8 cellular contexts compared by ENCODE assay signal in genomic region chr1:160193091-160193819, GRCh38. TPM values are rescaled to one million over a fixed set of nuclear protein-coding genes. Genes with fewer than 3 reads are reported as not detected.
A peak's percentile ranks its signal among the peaks of the same experiment; 100 is the strongest.
DNase-seq lines count a peak whose midpoint lies in the region; ATAC-seq and TF ChIP-seq lines count a peak whose summit lies in the region.

No MANE protein-coding gene starts in this region.

- no peaks in the 10 kb centered on the region for H3F3A ChIP-seq in Loucy (ENCODE audit: low read depth)

- no peaks in the 10 kb centered on the region for H3K9me2 ChIP-seq in Loucy (replicated peaks; ENCODE audit: low read depth, low read length)

- H3K4me2 ChIP-seq in Loucy (ENCODE audit: low read depth, low read length, poor library complexity, severe bottlenecking) = no peak overlapping the region

- no peak overlapping the region for H3K4me3 Mint-ChIP-seq in activated T-helper 2 cell treated with anti-CD3 and anti-CD28 coated beads, Interferon-gamma antibody, Interleukin-2, Interleukin-4, amounts not matched to agents 10 μg/mL and 5 μg/mL and 100 μg/mL, durations not matched to agents 14 hours and 24 hours and 36 hours (ENCODE audit: low read depth)
- H3K4me3 Mint-ChIP-seq in nephron progenitor cell = no peak overlapping the region

- no peak overlapping the region for H3K27ac Mint-ChIP-seq in activated T-helper 2 cell treated with anti-CD3 and anti-CD28 coated beads, Interferon-gamma antibody, Interleukin-2, Interleukin-4, amounts not matched to agents 10 μg/mL and 5 μg/mL and 100 μg/mL, durations not matched to agents 14 hours and 24 hours and 36 hours
- H3K27ac Mint-ChIP-seq in nephron progenitor cell = no peak overlapping the region

- H3K4me3 ChIP-seq in AG04449 (ENCODE audit: low read depth, low read length) (no peak overlapping the region), Loucy (ENCODE audit: low read length, poor library complexity, severe bottlenecking) (no peak overlapping the region), fibroblast of villous mesenchyme (ENCODE audit: low read depth, low read length) (no peak overlapping the region)

- H3K36me3 ChIP-seq in Loucy (ENCODE audit: insufficient read depth, low read length) = no peaks in the 10 kb centered on the region

- no peaks in the 10 kb centered on the region for H3K9me3 ChIP-seq in Loucy (ENCODE audit: insufficient read depth, low read depth, low read length)

- no peaks in the 10 kb centered on the region for H3K4me1 ChIP-seq in Loucy (ENCODE audit: insufficient read depth, low read length, poor library complexity, severe bottlenecking)

- H3K36me3 Mint-ChIP-seq in activated T-helper 2 cell treated with anti-CD3 and anti-CD28 coated beads, Interferon-gamma antibody, Interleukin-2, Interleukin-4, amounts not matched to agents 10 μg/mL and 5 μg/mL and 100 μg/mL, durations not matched to agents 14 hours and 24 hours and 36 hours (ENCODE audit: low read depth) = no peaks in the 10 kb centered on the region
- no peaks in the 10 kb centered on the region for H3K36me3 Mint-ChIP-seq in nephron progenitor cell (ENCODE audit: low read depth)

- CTCF ChIA-PET in AG04449 (lab: Yijun Ruan, JAX) (interaction anchor here (0.6 to 8.5 kb wide), 69 partner anchors 12 to 262 kb away, joined by 3 to 214 read pairs (median 5); partner anchors contain the start of genes DCAF8, IGSF8, PEA15 and PEX19), RWPE1 (lab: Yijun Ruan, JAX) (interaction anchor here (0.6 to 2.4 kb wide), 23 partner anchors 9 to 218 kb away, joined by 3 to 30 read pairs (median 4); no protein-coding TSS in a partner anchor)

- H3K9me3 Mint-ChIP-seq in activated T-helper 2 cell treated with anti-CD3 and anti-CD28 coated beads, Interferon-gamma antibody, Interleukin-2, Interleukin-4, amounts not matched to agents 10 μg/mL and 5 μg/mL and 100 μg/mL, durations not matched to agents 14 hours and 24 hours and 36 hours = no peaks in the 10 kb centered on the region
- no peaks in the 10 kb centered on the region for H3K9me3 Mint-ChIP-seq in nephron progenitor cell

- no peak overlapping the region for H3K27ac ChIP-seq in RWPE1

- DNase-seq in AG04449 (ENCODE audit: low read depth, low spot score) (peak; percentile 33), RWPE1 (ENCODE audit: low spot score) (peak; percentile 79), fibroblast of villous mesenchyme (ENCODE audit: low read depth) (peak; percentile 88), nephron progenitor cell (peak; percentile 94)
- DNase-seq in activated T-helper 2 cell treated with anti-CD3 and anti-CD28 coated beads, Interferon-gamma antibody, Interleukin-2, Interleukin-4, amounts not matched to agents 10 μg/mL and 5 μg/mL and 100 μg/mL, durations not matched to agents 14 hours and 24 hours and 36 hours (ENCODE audit: low spot score) = peak; percentile 60
- peak; percentile 71 for DNase-seq in stimulated activated naive CD4-positive, alpha-beta T cell treated with Interleukin-2 at 50 U/mL for 16 hours (lab: John Stamatoyannopoulos, UW)

- H2AFZ ChIP-seq in Loucy (ENCODE audit: low read length) = no peak overlapping the region

- no peak overlapping the region for H3K9ac ChIP-seq in Loucy (ENCODE audit: low read depth, low read length, poor library complexity, severe bottlenecking)

- H4K20me1 ChIP-seq in Loucy (ENCODE audit: insufficient read depth, low read length, poor library complexity, severe bottlenecking) = no peaks in the 10 kb centered on the region

- H3K79me2 ChIP-seq in Loucy (ENCODE audit: insufficient read depth, low read length) = no peaks in the 10 kb centered on the region

- peak; percentile 99 for TF ChIP-seq CTCF in AG04449 (IDR thresholded peaks at IDR 0.05; ENCODE audit: insufficient read depth, low read length, missing control alignments)
- peak; percentile 98 for TF ChIP-seq CTCF in Loucy (conservative IDR thresholded peaks at IDR 0.05; ENCODE audit: low read length)
- peak; percentile 91 for TF ChIP-seq CTCF in RWPE1 (conservative IDR thresholded peaks at IDR 0.05; ENCODE audit: low read depth)
- TF ChIP-seq CTCF in fibroblast of villous mesenchyme (IDR thresholded peaks at IDR 0.05; ENCODE audit: insufficient read depth, low read depth, low read length) = peak; percentile 97
- peak; percentile 89 for TF ChIP-seq CTCF in nephron progenitor cell (IDR thresholded peaks at IDR 0.05)

- no peaks in the 10 kb centered on the region for H3K27me3 Mint-ChIP-seq in activated T-helper 2 cell treated with anti-CD3 and anti-CD28 coated beads, Interferon-gamma antibody, Interleukin-2, Interleukin-4, amounts not matched to agents 10 μg/mL and 5 μg/mL and 100 μg/mL, durations not matched to agents 14 hours and 24 hours and 36 hours (ENCODE audit: low read depth)
- peaks cover 13% of the 10 kb centered on the region for H3K27me3 Mint-ChIP-seq in nephron progenitor cell (ENCODE audit: low read depth, poor library complexity)

- POLR2A ChIA-PET in AG04449 (lab: Yijun Ruan, JAX) = interaction anchor here (0.6 to 1.6 kb wide), 3 partner anchors 13 to 82 kb away, joined by 3 to 10 read pairs (median 4); no protein-coding TSS in a partner anchor
- POLR2A ChIA-PET in RWPE1 (lab: Yijun Ruan, JAX; ENCODE audit: low non-redundant PET) = no interaction called here

- intact Hi-C loops in activated T-helper 2 cell treated with anti-CD3 and anti-CD28 coated beads, Interferon-gamma antibody, Interleukin-2, Interleukin-4, amounts not matched to agents 10 μg/mL and 5 μg/mL and 100 μg/mL, durations not matched to agents 14 hours and 24 hours and 36 hours (cut with micrococcal nuclease) = loop anchor here (1.0 to 2.0 kb wide), 3 partner anchors 59 to 183 kb away; no protein-coding TSS in a partner anchor

- ATAC-seq in GM18909 (IDR thresholded peaks at IDR 0.05; ENCODE audit: poor library complexity, unreplicated experiment) = peak; percentile 73

- H3K4me1 Mint-ChIP-seq in activated T-helper 2 cell treated with anti-CD3 and anti-CD28 coated beads, Interferon-gamma antibody, Interleukin-2, Interleukin-4, amounts not matched to agents 10 μg/mL and 5 μg/mL and 100 μg/mL, durations not matched to agents 14 hours and 24 hours and 36 hours (ENCODE audit: low read depth) = no peaks in the 10 kb centered on the region
- peaks cover 21% of the 10 kb centered on the region for H3K4me1 Mint-ChIP-seq in nephron progenitor cell

- H3K27me3 ChIP-seq in Loucy (ENCODE audit: insufficient read depth, low read length, poor library complexity, severe bottlenecking) = no peaks in the 10 kb centered on the region

RNA-seq across cellular contexts. Expression of gene CASQ1, which starts 2.9 kb away (rescaled TPM):
- total RNA-seq in activated T-helper 2 cell treated with anti-CD3 and anti-CD28 coated beads, Interferon-gamma antibody, Interleukin-2, Interleukin-4, amounts not matched to agents 10 μg/mL and 5 μg/mL and 100 μg/mL, durations not matched to agents 14 hours and 24 hours and 36 hours = 0.30 and 0.37 TPM in 2 replicates
- not detected in 2 replicates for total RNA-seq in fibroblast of villous mesenchyme

RNA-seq across cellular contexts. Expression of gene PEA15, which starts 11.9 kb away (rescaled TPM):
- 61.0 and 61.7 TPM in 2 replicates for total RNA-seq in activated T-helper 2 cell treated with anti-CD3 and anti-CD28 coated beads, Interferon-gamma antibody, Interleukin-2, Interleukin-4, amounts not matched to agents 10 μg/mL and 5 μg/mL and 100 μg/mL, durations not matched to agents 14 hours and 24 hours and 36 hours
- 118 and 138 TPM in 2 replicates for total RNA-seq in fibroblast of villous mesenchyme

RNA-seq across cellular contexts. Expression of gene ATP1A4, which starts 41.9 kb away (rescaled TPM):
- 0.41 and 0.55 TPM in 2 replicates for total RNA-seq in activated T-helper 2 cell treated with anti-CD3 and anti-CD28 coated beads, Interferon-gamma antibody, Interleukin-2, Interleukin-4, amounts not matched to agents 10 μg/mL and 5 μg/mL and 100 μg/mL, durations not matched to agents 14 hours and 24 hours and 36 hours
- total RNA-seq in fibroblast of villous mesenchyme = not detected in 2 replicates

Comparison
In these comparisons a context has a peak if more than half of its experiments do, and no peak if none do; other contexts are left out.
1. DNase-seq: peak in every context shown above with its lines; median percentile 94 in nephron progenitor cell; 88 in fibroblast of villous mesenchyme; 79 in RWPE1; 71 in stimulated activated naive CD4-positive, alpha-beta T cell treated with Interleukin-2 at 50 U/mL for 16 hours; 60 in activated T-helper 2 cell treated with anti-CD3 and anti-CD28 coated beads, Interferon-gamma antibody, Interleukin-2, Interleukin-4, amounts not matched to agents 10 μg/mL and 5 μg/mL and 100 μg/mL, durations not matched to agents 14 hours and 24 hours and 36 hours; 33 in AG04449.